22 cellular contexts compared by ENCODE assay signal in genomic region chr17:50464121-50464520, GRCh38. TPM values are rescaled to one million over a fixed set of nuclear protein-coding genes. Genes with fewer than 3 reads are reported as not detected.
A peak's percentile ranks its signal among the peaks of the same experiment; 100 is the strongest.
DNase-seq lines count a peak whose midpoint lies in the region; ATAC-seq, FAIRE-seq and TF ChIP-seq lines count a peak whose summit lies in the region.
"Had no signal": no experiment of that assay in that cellular context is flagged by ENCODE, and none has a peak within 500 bp of the region (broad histone marks: within the 10 kb centered on the region; RNA-seq: fewer than 3 reads in every experiment).

No MANE protein-coding gene starts in this region.

- DNase-seq in GM12891 (ENCODE audit: insufficient read length, low spot score) (no peak), HCT116 (ENCODE audit: low read depth, low spot score) (no peak), memory B cell (ENCODE audit: low spot score in 2 of 2) (no peak), hepatocyte (ENCODE audit: low spot score) (no peak)
- DNase-seq: C1 segment of cervical spinal cord; Calu3; CD4-positive, alpha-beta memory T cell; COR-L47; DMS53; DMS79 treated with DMSO at 0.1 percent for 48 hours; GF-D8; GOT3; HCEC 1CT had no signal

- H3K27ac ChIP-seq in HCT116 (ENCODE audit: low read depth, low read length) (no peak overlapping the region), hepatocyte (no peak overlapping the region)

- H2AFZ ChIP-seq in HCT116 (ENCODE audit: low read depth, low read length, poor library complexity, severe bottlenecking) (no peak overlapping the region), hepatocyte (no peak overlapping the region)

- no peaks in the 10 kb centered on the region for H3K9me3 ChIP-seq in HCT116 (ENCODE audit: control insufficient read depth in 1 of 2, insufficient read depth in 1 of 2, low read depth in 1 of 2, low read length in 2 of 2)
- H3K9me3 ChIP-seq in hepatocyte (ENCODE audit: low read depth): no peaks in the 10 kb centered on the region

- H3K27me3 ChIP-seq in HCT116 (ENCODE audit: insufficient read depth, low read length) (no peaks in the 10 kb centered on the region), hepatocyte (no peaks in the 10 kb centered on the region)

- intact Hi-C loops in HCT116 (cut with micrococcal nuclease): no loop called here

- POLR2A ChIA-PET in HCT116 (lab: Charles Lee): no interaction called here

- TF ChIP-seq CTCF in HCT116 (IDR thresholded peaks at IDR 0.05 in 2 of 3, conservative IDR thresholded peaks at IDR 0.05 in 1 of 3; ENCODE audit: borderline replicate concordance in 1 of 3, insufficient read depth in 1 of 3, low read depth in 2 of 3, low read length in 2 of 3) (no peak), hepatocyte (IDR thresholded peaks at IDR 0.05; ENCODE audit: poor library complexity) (no peak)

- H3K9me3 Mint-ChIP-seq in memory B cell: no peaks in the 10 kb centered on the region
- H3K9me3 Mint-ChIP-seq in stimulated activated memory B cell treated with anti-CD40 and anti-IgM and Interleukin-4, amounts not matched to agents 10 μg/mL and 1 μg/mL and 100 μg/mL, for 72 hours: no peaks in the 10 kb centered on the region
- H3K9me3 Mint-ChIP-seq: CD4-positive, alpha-beta memory T cell had no signal

- 98% methylated on average over 3 of the region's 3 CpGs for WGBS in hepatocyte (ENCODE audit: low lambda C conversion rate, missing lambda C conversion rate)

- no peak overlapping the region for H3K4me3 ChIP-seq in HCT116 (replicated peaks in 1 of 2; ENCODE audit: low read depth in 1 of 2, low read length in 2 of 2)
- no peak overlapping the region for H3K4me3 ChIP-seq in hepatocyte

- TSS peak; percentile 15 for BruUV-seq in HCT116 (replicated peaks; lab: Mats Ljungman, UMichigan)

- ATAC-seq in HCT116 (no peak), memory B cell (ENCODE audit: low read depth) (no peak), GM19463 (IDR thresholded peaks at IDR 0.05; ENCODE audit: unreplicated experiment) (no peak), GM19035 (IDR thresholded peaks at IDR 0.05; ENCODE audit: unreplicated experiment) (no peak)
- ATAC-seq in stimulated activated memory B cell treated with anti-CD40 and anti-IgM and Interleukin-4, amounts not matched to agents 10 μg/mL and 1 μg/mL and 100 μg/mL, for 72 hours: no peak

- no peak for FAIRE-seq in GM12891 (lab: Jason Lieb, UNC)
- FAIRE-seq: H54 had no signal

- H3K4me3 Mint-ChIP-seq in memory B cell: no peak overlapping the region
- H3K4me3 Mint-ChIP-seq in stimulated activated memory B cell treated with anti-CD40 and anti-IgM and Interleukin-4, amounts not matched to agents 10 μg/mL and 1 μg/mL and 100 μg/mL, for 72 hours: no peak overlapping the region
- H3K4me3 Mint-ChIP-seq: CD4-positive, alpha-beta memory T cell had no signal

- CTCF ChIA-PET in HCT116 (lab: Charles Lee): no interaction called here

- RAD21 ChIA-PET in HCT116 (lab: Charles Lee; ENCODE audit: low non-redundant PET in 1 of 2, low total read pairs in 2 of 2, uncharacterized antibody in 2 of 2, unreplicated experiment in 2 of 2): no interaction called here

- H3K79me2 ChIP-seq in HCT116 (ENCODE audit: insufficient read depth, low read length) (no peaks in the 10 kb centered on the region), hepatocyte (no peaks in the 10 kb centered on the region)

- peaks cover 18% of the 10 kb centered on the region for H3K36me3 Mint-ChIP-seq in memory B cell
- H3K36me3 Mint-ChIP-seq in stimulated activated memory B cell treated with anti-CD40 and anti-IgM and Interleukin-4, amounts not matched to agents 10 μg/mL and 1 μg/mL and 100 μg/mL, for 72 hours: peaks cover 18% of the 10 kb centered on the region
- H3K36me3 Mint-ChIP-seq: CD4-positive, alpha-beta memory T cell had no signal

- no peak overlapping the region for H3K4me2 ChIP-seq in HCT116 (ENCODE audit: low read length)
- no peak overlapping the region for H3K4me2 ChIP-seq in hepatocyte

- no peak for TF ChIP-seq RAD21 in HCT116 (IDR thresholded peaks at IDR 0.05; ENCODE audit: low read depth)

- H3K4me1 Mint-ChIP-seq in memory B cell: peaks cover 37% of the 10 kb centered on the region
- peaks cover 57% of the 10 kb centered on the region for H3K4me1 Mint-ChIP-seq in stimulated activated memory B cell treated with anti-CD40 and anti-IgM and Interleukin-4, amounts not matched to agents 10 μg/mL and 1 μg/mL and 100 μg/mL, for 72 hours

- H3K9me2 ChIP-seq in HCT116 (ENCODE audit: insufficient read depth): no peaks in the 10 kb centered on the region
- H3K9me2 ChIP-seq in hepatocyte (replicated peaks; ENCODE audit: insufficient read depth): no peaks in the 10 kb centered on the region

- H3K36me3 ChIP-seq in HCT116 (ENCODE audit: control insufficient read depth in 1 of 2, insufficient read depth in 2 of 2, low read length in 2 of 2) (no peaks in the 10 kb centered on the region), hepatocyte (replicated peaks; ENCODE audit: insufficient read depth, low read depth) (no peaks in the 10 kb centered on the region)

- no peak overlapping the region for H3K9ac ChIP-seq in HCT116 (ENCODE audit: low read length)

- H3K27ac Mint-ChIP-seq in memory B cell: peak overlapping the region; percentile 59
- peak overlapping the region; percentile 56 for H3K27ac Mint-ChIP-seq in stimulated activated memory B cell treated with anti-CD40 and anti-IgM and Interleukin-4, amounts not matched to agents 10 μg/mL and 1 μg/mL and 100 μg/mL, for 72 hours
- H3K27ac Mint-ChIP-seq: CD4-positive, alpha-beta memory T cell had no signal

- TF ChIP-seq POLR2A in GM12891 (IDR thresholded peaks at IDR 0.05; ENCODE audit: low read depth, low read length): no peak
- no peak for TF ChIP-seq POLR2A in HCT116 (IDR thresholded peaks at IDR 0.05; ENCODE audit: borderline replicate concordance, extremely low read depth, insufficient read depth, insufficient read length)

- H3K27me3 Mint-ChIP-seq in memory B cell: peaks cover 2% of the 10 kb centered on the region
- peaks cover 15% of the 10 kb centered on the region for H3K27me3 Mint-ChIP-seq in stimulated activated memory B cell treated with anti-CD40 and anti-IgM and Interleukin-4, amounts not matched to agents 10 μg/mL and 1 μg/mL and 100 μg/mL, for 72 hours

- peaks cover 8 to 22% of the 10 kb centered on the region in 2 experiments for H3K4me1 ChIP-seq in HCT116 (ENCODE audit: control insufficient read depth in 1 of 2, insufficient read depth in 2 of 2, low read length in 2 of 2)
- H3K4me1 ChIP-seq in hepatocyte (ENCODE audit: insufficient read depth): peaks cover 9% of the 10 kb centered on the region

- no peaks in the 10 kb centered on the region for H4K20me1 ChIP-seq in HCT116 (ENCODE audit: insufficient read depth)
- no peaks in the 10 kb centered on the region for H4K20me1 ChIP-seq in hepatocyte (ENCODE audit: insufficient read depth, poor library complexity, severe bottlenecking)

TF ChIP-seq in GM12891, 5 proteins besides CTCF, POLR2A, EP300 and RAD21:
- TF ChIP-seq SPI1 (IDR thresholded peaks at IDR 0.05; ENCODE audit: low read depth, low read length) (0 out of 2 replicates have a peak, but pooled peaks have one; percentile 19), POU2F2 (IDR thresholded peaks at IDR 0.05; ENCODE audit: low read depth, low read length) (no peak)

TF ChIP-seq in HCT116, 20 proteins besides CTCF, POLR2A, EP300 and RAD21 (continues in another document):
- TF ChIP-seq POLR2AphosphoS5 (IDR thresholded peaks at IDR 0.05; ENCODE audit: low read depth, low read length): no peak
- TF ChIP-seq ZFX (IDR thresholded peaks at IDR 0.05): no peak
- TF ChIP-seq EZH2phosphoT487 (IDR thresholded peaks at IDR 0.05; ENCODE audit: borderline replicate concordance): no peak
- TF ChIP-seq FOSL1 (IDR thresholded peaks at IDR 0.05; ENCODE audit: low read depth): no peak
- TF ChIP-seq EGR1 (IDR thresholded peaks at IDR 0.05; ENCODE audit: low read depth): no peak
- TF ChIP-seq ZNF274 (IDR thresholded peaks at IDR 0.05; ENCODE audit: low read depth, low read length): no peak
- TF ChIP-seq JUND (IDR thresholded peaks at IDR 0.05): no peak

RNA-seq across cellular contexts. Expression of gene CHAD, which starts 4.6 kb away (rescaled TPM):
- not detected for polyA plus RNA-seq in GM12891 (2012; ENCODE audit: low read depth, missing spikeins)
- total RNA-seq in HCT116 (2021; ENCODE audit: unreplicated experiment): not detected
- polyA plus RNA-seq in HCT116 (2012): 1.2 and 1.3 TPM in 2 replicates
- total RNA-seq in hepatocyte: 0.20 and 0.40 TPM in 2 replicates
- 1.1 and 1.8 TPM in 2 replicates for polyA plus RNA-seq in hepatocyte
- total RNA-seq: A172; A673; Calu3; CD4-positive, alpha-beta memory T cell; Daoy; G401 had no signal
- polyA plus RNA-seq: BJ had no signal

RNA-seq across cellular contexts. Expression of gene RSAD1, which starts 14.5 kb away (rescaled TPM):
- 7.8 TPM for polyA plus RNA-seq in GM12891 (2012; ENCODE audit: low read depth, missing spikeins)
- total RNA-seq in HCT116 (2021; ENCODE audit: unreplicated experiment) (82.7 TPM), hepatocyte (28.6 and 29.7 TPM in 2 replicates)
- polyA plus RNA-seq in HCT116 (2012): 50.4 and 56.4 TPM in 2 replicates
- 30.4 and 44.2 TPM in 2 replicates for polyA plus RNA-seq in hepatocyte

RNA-seq across cellular contexts. Expression of gene ACSF2, which starts 38.1 kb away (rescaled TPM):
- 13.0 TPM for polyA plus RNA-seq in GM12891 (2012; ENCODE audit: low read depth, missing spikeins)
- total RNA-seq in HCT116 (2021; ENCODE audit: unreplicated experiment) (52.4 TPM), hepatocyte (37.7 and 47.9 TPM in 2 replicates)
- polyA plus RNA-seq in HCT116 (2012): 34.4 and 40.5 TPM in 2 replicates
- 39.1 and 43.1 TPM in 2 replicates for polyA plus RNA-seq in hepatocyte

RNA-seq across cellular contexts. Expression of gene MYCBPAP, which starts 44.1 kb away (rescaled TPM):
- polyA plus RNA-seq in GM12891 (2012; ENCODE audit: low read depth, missing spikeins): 2.4 TPM
- total RNA-seq in HCT116 (2021; ENCODE audit: unreplicated experiment) (not detected), hepatocyte (0.43 TPM in 1 of 2 replicates, not detected in the other)
- 0.45 TPM in 1 of 2 replicates, not detected in the other for polyA plus RNA-seq in HCT116 (2012)
- polyA plus RNA-seq in hepatocyte: 0.70 and 1.2 TPM in 2 replicates
- total RNA-seq: A172 had no signal
